21 cellular contexts compared by ENCODE assay signal in the genomic region with DNA sequence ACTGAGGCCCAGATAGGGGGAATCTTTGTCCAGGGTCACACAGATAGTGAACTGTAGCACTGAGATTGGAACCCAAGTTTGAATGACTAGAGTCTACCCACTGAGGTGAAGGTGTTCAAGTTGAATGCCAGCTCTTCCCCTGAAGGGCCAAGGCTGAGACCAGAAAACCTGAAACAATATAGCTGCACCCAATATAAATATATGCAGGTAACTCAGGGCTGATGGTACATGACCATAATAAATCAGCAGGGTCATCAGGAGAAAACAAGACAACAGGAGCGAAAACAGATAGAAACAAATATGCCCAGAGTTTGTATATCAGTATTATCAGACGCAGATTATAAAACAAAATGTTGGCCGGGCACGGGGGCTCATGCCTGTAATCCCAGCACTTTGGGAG.
"Had no signal": no experiment of that assay in that cellular context is flagged by ENCODE, and none has a peak within 500 bp of the region (broad histone marks: within the 10 kb centered on the region; RNA-seq: fewer than 3 reads in every experiment).

No MANE protein-coding gene starts in this region.

- H3K9me3 Mint-ChIP-seq: activated naive CD8-positive, alpha-beta T cell treated with anti-CD3 and anti-CD28 coated beads for 36 hours had no signal

- DNase-seq: activated CD4-positive, alpha-beta memory T cell treated with anti-CD3 and anti-CD28 coated beads, Interleukin-2, amount 10 ng/mL, durations not matched to agents 7 days and 5 days; activated CD4-positive, alpha-beta T cell treated with anti-CD3 and anti-CD28 coated beads for 36 hours; activated CD4-positive, alpha-beta T cell treated with anti-CD3 and anti-CD28 coated beads, Interleukin-2, amount 50 U/mL, for 1 hour; activated CD8-positive, alpha-beta memory T cell treated with anti-CD3 and anti-CD28 coated beads, Interleukin-2, amount 50 U/mL, for 4 hours; activated naive CD4-positive, alpha-beta T cell treated with Interleukin-2 at 50 U/mL for 16 hours; activated naive CD8-positive, alpha-beta T cell treated with anti-CD3 and anti-CD28 coated beads for 36 hours; cerebellar nuclear complex; KG1; MV-4-11; NCI-H1092 treated with DMSO at 0.1 percent for 48 hours; NCI-H1417 treated with DMSO at 0.1 percent for 48 hours; NCI-H1694; NCI-H2029 treated with DMSO at 0.1 percent for 48 hours; NCI-H345; NCI-H510A treated with DMSO at 0.1 percent for 48 hours; NCI-H69; PC-3; SIG-M5; T-helper 17 cell; T-helper 9 cell had no signal

- H3K4me3 Mint-ChIP-seq: activated CD4-positive, alpha-beta memory T cell treated with anti-CD3 and anti-CD28 coated beads, Interleukin-2, amount 10 ng/mL, durations not matched to agents 7 days and 5 days; activated CD4-positive, alpha-beta T cell treated with anti-CD3 and anti-CD28 coated beads for 36 hours; activated naive CD8-positive, alpha-beta T cell treated with anti-CD3 and anti-CD28 coated beads for 36 hours; activated T-helper 1 cell treated with anti-CD3 and anti-CD28 coated beads, Interleukin-12 subunit alpha, Interleukin-12 subunit beta, Interleukin-2, Interleukin-4 antibody, amounts not matched to agents 30 ng/mL and 10 ng/mL and 1 ng/mL, durations not matched to agents 14 hours and 24 hours and 36 hours; T-helper 17 cell had no signal

- H3K27me3 Mint-ChIP-seq: activated CD4-positive, alpha-beta memory T cell treated with anti-CD3 and anti-CD28 coated beads, Interleukin-2, amount 10 ng/mL, durations not matched to agents 7 days and 5 days; activated CD4-positive, alpha-beta T cell treated with anti-CD3 and anti-CD28 coated beads for 36 hours; activated naive CD8-positive, alpha-beta T cell treated with anti-CD3 and anti-CD28 coated beads for 36 hours; T-helper 17 cell had no signal

- H3K27ac Mint-ChIP-seq: activated CD4-positive, alpha-beta memory T cell treated with anti-CD3 and anti-CD28 coated beads, Interleukin-2, amount 10 ng/mL, durations not matched to agents 7 days and 5 days; activated CD4-positive, alpha-beta T cell treated with anti-CD3 and anti-CD28 coated beads for 36 hours; activated naive CD8-positive, alpha-beta T cell treated with anti-CD3 and anti-CD28 coated beads for 36 hours; activated T-helper 1 cell treated with anti-CD3 and anti-CD28 coated beads, Interleukin-12 subunit alpha, Interleukin-12 subunit beta, Interleukin-2, Interleukin-4 antibody, amounts not matched to agents 30 ng/mL and 10 ng/mL and 1 ng/mL, durations not matched to agents 14 hours and 24 hours and 36 hours; T-helper 17 cell had no signal

- ATAC-seq: activated CD4-positive, alpha-beta T cell treated with anti-CD3 and anti-CD28 coated beads for 36 hours; PC-3; T-helper 17 cell had no signal
